ENCODE assay signal across 16 cellular contexts in genomic region chr13:113980489-113981064, GRCh38. TPM values are rescaled to one million over a fixed set of nuclear protein-coding genes. Genes with fewer than 3 reads are reported as not detected.
DNase-seq lines count a peak whose midpoint lies in the region; ATAC-seq, FAIRE-seq and TF ChIP-seq lines count a peak whose summit lies in the region.
"Had no signal": no experiment of that assay in that cellular context is flagged by ENCODE, and none has a peak within 500 bp of the region (broad histone marks: within the 10 kb centered on the region; RNA-seq: fewer than 3 reads in every experiment).

No MANE protein-coding gene starts in this region.

- 95 to 100% methylated on average over 1 to 4 of the region's 12 CpGs for WGBS in IMR-90 (ENCODE audit: extremely low coverage in 2 of 2, insufficient read length in 1 of 2), 2 experiments
- 94% methylated on average over 12 of the region's 12 CpGs; no CpG with 5 or more reads in 1 of the 2 experiments for WGBS in H1 (ENCODE audit: extremely low coverage in 1 of 2, insufficient coverage in 1 of 2, insufficient read length in 1 of 2, insufficient replicate concordance in 2 of 2, low coverage in 1 of 2, low lambda C conversion rate in 2 of 2, missing lambda C conversion rate in 1 of 2), 2 experiments
- no CpG with 5 or more reads among the region's 12 CpGs for WGBS in neuronal stem cell (ENCODE audit: extremely low coverage in 2 of 2, insufficient read length in 2 of 2, insufficient replicate concordance in 1 of 2), 2 donors
- 89 to 94% (median 89%) methylated on average over 12 of the region's 12 CpGs for WGBS in ovary, 3 donors

- no peak for FAIRE-seq in H1 (lab: Jason Lieb, UNC)
- FAIRE-seq: endothelial cell of umbilical vein, HTR-8/SVneo had no signal

- TF ChIP-seq EP300 in H1 (IDR thresholded peaks at IDR 0.05; ENCODE audit: borderline replicate concordance in 1 of 2, low read depth in 2 of 2, low read length in 2 of 2) (no peak), ovary (IDR thresholded peaks at IDR 0.05) (no peak)

- H2BK5ac ChIP-seq in IMR-90 (ENCODE audit: low read depth, low read length, poor library complexity, severe bottlenecking) = no peak overlapping the region
- peak overlapping the region; percentile 44; the same call in 1 of the 2 replicates for H2BK5ac ChIP-seq in H1 (ENCODE audit: low read depth, low read length)
- no peak overlapping the region for H2BK5ac ChIP-seq in neuronal stem cell (ENCODE audit: low read length)

- H3K23ac ChIP-seq in IMR-90 (ENCODE audit: low read depth, low read length) (no peak overlapping the region), H1 (ENCODE audit: insufficient read length) (no peak overlapping the region), neuronal stem cell (ENCODE audit: low read depth, low read length, poor library complexity) (peak overlapping the region; percentile 93)

- H4K5ac ChIP-seq in IMR-90 (ENCODE audit: low read depth, low read length) (no peak overlapping the region), H1 (ENCODE audit: insufficient read length, low read depth, low read length) (no peak overlapping the region)

- H3K14ac ChIP-seq in IMR-90 (replicated peaks; ENCODE audit: low read depth, low read length) = no peak overlapping the region
- no peak overlapping the region for H3K14ac ChIP-seq in H1 (ENCODE audit: insufficient read length)
- H3K14ac ChIP-seq in neuronal stem cell (ENCODE audit: low read length) = peak overlapping the region; percentile 89

- no peak for ATAC-seq in CD4-positive, alpha-beta T cell (ENCODE audit: poor library complexity)
- ATAC-seq in IMR-90 (ENCODE audit: low read depth) = no peak
- ATAC-seq in HG02610 (IDR thresholded peaks at IDR 0.05; ENCODE audit: unreplicated experiment) = no peak

- in situ Hi-C loops in IMR-90 (cut with MboI; ENCODE audit: low sequenced_read_pairs) = no loop called here
- in situ Hi-C loops in G401 (cut with HindIII; ENCODE audit: low sequenced_read_pairs) = no loop called here

- H3K36me3 ChIP-seq in IMR-90 (ENCODE audit: control insufficient read depth, insufficient read depth, low read length) = peaks cover 60% of the 10 kb centered on the region
- 0 out of 8 replicates have a peak, but pooled peaks cover 0 to 3% (median 0%) of the 10 kb centered on the region in 4 experiments for H3K36me3 ChIP-seq in H1 (ENCODE audit: control insufficient read depth in 2 of 4, insufficient read depth in 4 of 4, low read length in 3 of 4)
- peaks cover 12 to 63% of the 10 kb centered on the region in 2 donors for H3K36me3 ChIP-seq in neuronal stem cell (replicated peaks in 1 of 2; ENCODE audit: control insufficient read depth in 2 of 2, insufficient read depth in 2 of 2, low read length in 2 of 2)
- H3K36me3 ChIP-seq in ovary = no peaks in the 10 kb centered on the region

- H3K9me3 ChIP-seq in CD4-positive, alpha-beta T cell (ENCODE audit: control insufficient read depth, low read length) = no peaks in the 10 kb centered on the region
- no peaks in the 10 kb centered on the region for H3K9me3 ChIP-seq in IMR-90 (ENCODE audit: control insufficient read depth, insufficient read depth, low read length)
- H3K9me3 ChIP-seq in H1 (ENCODE audit: insufficient read depth in 2 of 2, low read depth in 1 of 2, low read length in 1 of 2) = no peaks in the 10 kb centered on the region
- peaks cover 0 to 6% of the 10 kb centered on the region in 2 donors for H3K9me3 ChIP-seq in neuronal stem cell (replicated peaks in 1 of 2; ENCODE audit: control insufficient read depth in 2 of 2, insufficient read depth in 1 of 2, low read depth in 1 of 2, low read length in 2 of 2)
- H3K9me3 ChIP-seq in ovary = no peaks in the 10 kb centered on the region
- H3K9me3 ChIP-seq: gastroesophageal sphincter, mucosa of descending colon, SK-N-SH had no signal

- H2AFZ ChIP-seq in IMR-90 (replicated peaks; ENCODE audit: low read length, poor library complexity) (peak overlapping the region; percentile 51), H1 (ENCODE audit: low read length) (no peak overlapping the region), neuronal stem cell (ENCODE audit: low read length) (no peak overlapping the region)

- H3K4ac ChIP-seq in IMR-90 (ENCODE audit: low read depth, low read length) (no peak overlapping the region), H1 (replicated peaks; ENCODE audit: insufficient read length, low read depth, low read length) (peak overlapping the region; percentile 66), neuronal stem cell (ENCODE audit: low read length) (no peak overlapping the region)

- POLR2A ChIA-PET in CD4-positive, alpha-beta T cell (lab: Charles Lee) = no interaction called here
- POLR2A ChIA-PET in IMR-90 (lab: Charles Lee; ENCODE audit: unreplicated experiment) = no interaction called here
- POLR2A ChIA-PET in H1 (lab: Charles Lee; ENCODE audit: partially characterized antibody) = no interaction called here

- peaks cover 10% of the 10 kb centered on the region for H3K4me1 ChIP-seq in IMR-90 (ENCODE audit: control insufficient read depth, insufficient read depth, low read length)
- peaks cover 0 to 4% (median 0%) of the 10 kb centered on the region in 4 experiments; a peak in 2 of 7 replicates for H3K4me1 ChIP-seq in H1 (replicated peaks in 1 of 4; ENCODE audit: control insufficient read depth in 3 of 4, insufficient read depth in 4 of 4, low read length in 3 of 4)
- H3K4me1 ChIP-seq in neuronal stem cell (ENCODE audit: control insufficient read depth in 2 of 2, insufficient read depth in 1 of 2, low read depth in 1 of 2, low read length in 2 of 2) = peaks cover 6 to 11% of the 10 kb centered on the region in 2 donors
- peaks cover 1% of the 10 kb centered on the region for H3K4me1 ChIP-seq in ovary (ENCODE audit: insufficient read depth)

- no peak overlapping the region for H3K27ac ChIP-seq in CD4-positive, alpha-beta T cell (ENCODE audit: low read depth, low read length)
- H3K27ac ChIP-seq in IMR-90 (ENCODE audit: insufficient read depth, low read length) (no peak overlapping the region), H1 (ENCODE audit: low read depth, low read length) (no peak overlapping the region), neuronal stem cell (replicated peaks; ENCODE audit: low read length) (no peak overlapping the region), ovary (no peak overlapping the region)

- 0 out of 2 replicates have a peak overlapping the region, but pooled peaks have one; percentile 60 for H2BK12ac ChIP-seq in H1 (ENCODE audit: low read depth, low read length)
- no peak overlapping the region for H2BK12ac ChIP-seq in neuronal stem cell (ENCODE audit: low read length)

- H3K23me2 ChIP-seq in H1 (ENCODE audit: low read depth, low read length) = peaks cover 1% of the 10 kb centered on the region; the same call in 1 of the 2 replicates

- H3K4me2 ChIP-seq in IMR-90 (ENCODE audit: low read depth, low read length) = no peak overlapping the region
- no peak overlapping the region for H3K4me2 ChIP-seq in H1 (ENCODE audit: insufficient read depth in 1 of 2, low read depth in 2 of 2, low read length in 2 of 2)
- H3K4me2 ChIP-seq in neuronal stem cell (ENCODE audit: insufficient read depth, low read length, poor library complexity, severe bottlenecking) = no peak overlapping the region
- H3K4me2 ChIP-seq: SK-N-SH had no signal

- H4K20me1 ChIP-seq in IMR-90 (ENCODE audit: insufficient read depth, low read length) (peaks cover 17% of the 10 kb centered on the region), H1 (replicated peaks in 1 of 2; ENCODE audit: control insufficient read depth in 1 of 2, insufficient read depth in 2 of 2, low read length in 2 of 2) (peaks cover 0 to 7% of the 10 kb centered on the region in 2 experiments)

- H3K9me3 Mint-ChIP-seq in CD4-positive, alpha-beta T cell = no peaks in the 10 kb centered on the region

- H4K8ac ChIP-seq in IMR-90 (ENCODE audit: low read depth in 2 of 2, low read length in 2 of 2) = no peak overlapping the region
- H4K8ac ChIP-seq in H1 (ENCODE audit: extremely low read depth, insufficient read depth, low read length) = no peak overlapping the region
- no peak overlapping the region for H4K8ac ChIP-seq in neuronal stem cell (ENCODE audit: low read depth, low read length)

- no peak overlapping the region for H3K18ac ChIP-seq in IMR-90 (ENCODE audit: low read depth, low read length)
- H3K18ac ChIP-seq in H1 (ENCODE audit: extremely low read depth, low read length) = no peak overlapping the region
- H3K18ac ChIP-seq in neuronal stem cell (ENCODE audit: low read length) = no peak overlapping the region

- no TSS peak for BruUV-seq in IMR-90 (replicated peaks; lab: Mats Ljungman, UMichigan)

- H3K79me2 ChIP-seq in H1 (ENCODE audit: control insufficient read depth in 1 of 2, insufficient read depth in 2 of 2, low read length in 2 of 2) = no peaks in the 10 kb centered on the region

- peak overlapping the region; percentile 61 for H2AK9ac ChIP-seq in IMR-90 (replicated peaks; ENCODE audit: low read depth, low read length, poor library complexity)

- CTCF ChIA-PET in CD4-positive, alpha-beta T cell (lab: Charles Lee) = no interaction called here
- CTCF ChIA-PET in IMR-90 (lab: Yijun Ruan, JAX) (no interaction called here), H1 (lab: Charles Lee; ENCODE audit: partially characterized antibody) (interaction anchor here (0.6 to 2.0 kb wide), 2 partner anchors 10 to 14 kb away, joined by 3 to 7 read pairs; no protein-coding TSS in a partner anchor)

- H2BK15ac ChIP-seq in IMR-90 (ENCODE audit: low read depth, low read length) (no peak overlapping the region), H1 (ENCODE audit: low read length) (no peak overlapping the region), neuronal stem cell (ENCODE audit: low read length) (no peak overlapping the region)

- H3K56ac ChIP-seq in IMR-90 (ENCODE audit: extremely low read depth, insufficient read depth, low read length) (no peak overlapping the region), H1 (replicated peaks; ENCODE audit: insufficient read length, low read depth, low read length) (no peak overlapping the region)

- H3K27me3 ChIP-seq in CD4-positive, alpha-beta T cell (ENCODE audit: control insufficient read depth, insufficient read depth, low read length) = no peaks in the 10 kb centered on the region
- H3K27me3 ChIP-seq in IMR-90 (ENCODE audit: control insufficient read depth, insufficient read depth, low read length) (no peaks in the 10 kb centered on the region), H1 (replicated peaks in 1 of 4; ENCODE audit: control insufficient read depth in 3 of 4, extremely low read depth in 1 of 4, insufficient read depth in 3 of 4, low read length in 3 of 4) (no peaks in the 10 kb centered on the region), neuronal stem cell (ENCODE audit: control insufficient read depth in 3 of 3, insufficient read depth in 3 of 3, low read depth in 1 of 3, low read length in 3 of 3) (no peaks in the 10 kb centered on the region), ovary (no peaks in the 10 kb centered on the region)
- H3K27me3 ChIP-seq: gastroesophageal sphincter had no signal

- peaks cover 27% of the 10 kb centered on the region for H3K9me1 ChIP-seq in IMR-90 (ENCODE audit: insufficient read depth, low read length)

- dilution Hi-C loops in IMR-90 (cut with HindIII; ENCODE audit: low sequenced_read_pairs, unreplicated experiment) = no loop called here

- peak overlapping the region; percentile 42 for H3K27ac Mint-ChIP-seq in CD4-positive, alpha-beta T cell

- no peak overlapping the region; the same call in 1 of the 2 replicates for H2AK5ac ChIP-seq in IMR-90 (ENCODE audit: low read depth, low read length)
- no peak overlapping the region; the same call in 1 of the 2 replicates for H2AK5ac ChIP-seq in H1 (ENCODE audit: low read depth, low read length)
- no peak overlapping the region for H2AK5ac ChIP-seq in neuronal stem cell (ENCODE audit: low read depth, low read length)

- H3K4me1 Mint-ChIP-seq in CD4-positive, alpha-beta T cell (ENCODE audit: low read depth) = no peaks in the 10 kb centered on the region

- TF ChIP-seq POLR2A in IMR-90 (IDR thresholded peaks at IDR 0.05; ENCODE audit: low read depth, low read length) = no peak
- TF ChIP-seq POLR2A in H1 (IDR thresholded peaks at IDR 0.05; ENCODE audit: control extremely low read depth in 1 of 2, low read depth in 2 of 2, low read length in 2 of 2) = no peak
- TF ChIP-seq POLR2A in ovary (IDR thresholded peaks at IDR 0.05) = no peak

- H3K9ac ChIP-seq in IMR-90 (ENCODE audit: low read depth, low read length) (no peak overlapping the region), H1 (replicated peaks in 1 of 4; ENCODE audit: extremely low read depth in 1 of 4, low read depth in 3 of 4, low read length in 3 of 4) (no peak overlapping the region), neuronal stem cell (ENCODE audit: low read depth, low read length, poor library complexity) (peak overlapping the region; percentile 88)
- H3K9ac ChIP-seq: SK-N-SH had no signal

- no peak overlapping the region for H3K4me3 Mint-ChIP-seq in CD4-positive, alpha-beta T cell

- DNase-seq in CD4-positive, alpha-beta T cell = no peak
- DNase-seq in IMR-90 = no peak
- DNase-seq in H1 (ENCODE audit: low read depth in 1 of 2, low spot score in 2 of 2) = no peak
- no peak for DNase-seq in neuronal stem cell (ENCODE audit: low spot score)
- DNase-seq in ovary = no peak
- no peak for DNase-seq in G401 (ENCODE audit: low spot score)
- no peak for DNase-seq in SHP77 treated with DMSO at 0.1 percent for 48 hours (lab: John Stamatoyannopoulos, UW)
- DNase-seq: activated gamma-delta T cell treated with Interleukin-2 at 50 U/mL for 16 hours; central memory CD4-positive, alpha-beta T cell; SK-N-SH had no signal

- no peak overlapping the region for H3K4me3 ChIP-seq in IMR-90 (ENCODE audit: insufficient read depth, low read depth, low read length)
- no peak overlapping the region for H3K4me3 ChIP-seq in H1 (ENCODE audit: extremely low read depth in 1 of 4, insufficient read depth in 2 of 4, low read depth in 3 of 4, low read length in 4 of 4)
- no peak overlapping the region for H3K4me3 ChIP-seq in neuronal stem cell (ENCODE audit: low read length in 2 of 2)
- no peak overlapping the region for H3K4me3 ChIP-seq in ovary
- H3K4me3 ChIP-seq: gastroesophageal sphincter, mucosa of descending colon had no signal

- H2BK20ac ChIP-seq in IMR-90 (ENCODE audit: low read depth, low read length) (no peak overlapping the region), H1 (ENCODE audit: low read length) (no peak overlapping the region)

- TF ChIP-seq RAD21 in IMR-90 (IDR thresholded peaks at IDR 0.05; ENCODE audit: low read length) = no peak
- no peak for TF ChIP-seq RAD21 in H1 (IDR thresholded peaks at IDR 0.05 in 1 of 2, conservative IDR thresholded peaks at IDR 0.05 in 1 of 2; ENCODE audit: low read depth in 2 of 2, low read length in 2 of 2)

- peaks cover 6 to 48% of the 10 kb centered on the region in 2 experiments; a peak in 3 of 4 replicates for H3K79me1 ChIP-seq in IMR-90 (ENCODE audit: low read depth in 1 of 2, low read length in 2 of 2)
- H3K79me1 ChIP-seq in H1 (ENCODE audit: low read depth, low read length) = no peaks in the 10 kb centered on the region
- no peaks in the 10 kb centered on the region for H3K79me1 ChIP-seq in neuronal stem cell (ENCODE audit: low read depth, low read length)

- H3K27me3 Mint-ChIP-seq in CD4-positive, alpha-beta T cell = no peaks in the 10 kb centered on the region

- TF ChIP-seq CTCF in CD4-positive, alpha-beta T cell (IDR thresholded peaks at IDR 0.05) = no peak
- TF ChIP-seq CTCF in IMR-90 (conservative IDR thresholded peaks at IDR 0.05; ENCODE audit: low read depth, low read length) = no peak
- TF ChIP-seq CTCF in H1 (IDR thresholded peaks at IDR 0.05; ENCODE audit: control extremely low read depth in 1 of 3, insufficient read depth in 1 of 3, low read depth in 1 of 3, low read length in 3 of 3) = no peak
- TF ChIP-seq CTCF in ovary (IDR thresholded peaks at IDR 0.05) = no peak

- intact Hi-C loops in CD4-positive, alpha-beta T cell (cut with DNase I, micrococcal nuclease) = loop anchor here in 1 of 2 experiments (2.0 kb wide), 1 partner anchor 14 kb away; no protein-coding TSS in a partner anchor
- intact Hi-C loops in IMR-90 (cut with micrococcal nuclease) (no loop called here), ovary (cut with DNase I) (no loop called here)

- H3K36me3 Mint-ChIP-seq in CD4-positive, alpha-beta T cell (ENCODE audit: low read depth) = peaks cover 75% of the 10 kb centered on the region

- H2BK120ac ChIP-seq in IMR-90 (ENCODE audit: low read depth, low read length) (no peak overlapping the region), H1 (replicated peaks; ENCODE audit: low read depth, low read length) (no peak overlapping the region), neuronal stem cell (ENCODE audit: low read depth, low read length) (no peak overlapping the region)

- H4K91ac ChIP-seq in IMR-90 (ENCODE audit: insufficient read depth, low read depth, low read length) (no peak overlapping the region), H1 (replicated peaks; ENCODE audit: insufficient read length, low read length) (no peak overlapping the region), neuronal stem cell (ENCODE audit: low read depth, low read length, poor library complexity) (no peak overlapping the region)

RNA-seq across cellular contexts. Expression of gene C13orf46, which starts 6.7 kb away (rescaled TPM):
- 10 to 100 TPM; 19.3 to 19.7 TPM for total RNA-seq in CD4-positive, alpha-beta T cell
- total RNA-seq in IMR-90 (2012; rRNA removed) = under 0.01 TPM in 2 replicates
- 2.1 and 2.5 TPM in 2 replicates for polyA plus RNA-seq in IMR-90 (2012; rRNA removed)
- polyA plus RNA-seq in IMR-90 (2012; cell fraction: cytosol; rRNA removed) = 1.7 and 1.8 TPM in 2 replicates
- 8.9 and 10.0 TPM in 2 replicates for polyA plus RNA-seq in IMR-90 (2012; cell fraction: nucleus; rRNA removed; ENCODE audit: low replicate concordance)
- 0.21 and 0.28 TPM in 2 replicates for total RNA-seq in H1 (2021; fragmentation: NEBNext Ultra II Directional; extraction: Animal tissue kit (Norgen Biotek cat#: 25700))
- polyA plus RNA-seq in H1 (2011; rRNA removed) = 0.23 and 0.60 TPM in 2 replicates
- 0.21 TPM for polyA plus RNA-seq in H1 (2011; cell fraction: cytosol; rRNA removed)
- polyA plus RNA-seq in H1 (2011; cell fraction: nucleus; rRNA removed) = 1.2 TPM
- polyA plus RNA-seq in H1 (2012, experiment 1 of 2) = 0.09 to 0.21 TPM (median 0.11 TPM) in 3 of 4 replicates, not detected in the other
- polyA plus RNA-seq in H1 (2012, experiment 2 of 2) = 0.04 TPM
- 0.06 TPM for polyA plus RNA-seq in H1 (2013, experiment 1 of 2)
- 0.04 TPM for polyA plus RNA-seq in H1 (2013, experiment 2 of 2)
- polyA minus RNA-seq in H1 (2011; rRNA and poly(A)+ RNA removed) = 0.46 and 0.69 TPM in 2 replicates
- 0.29 TPM for polyA minus RNA-seq in H1 (2011; cell fraction: cytosol; rRNA and poly(A)+ RNA removed)
- 0.80 TPM for polyA minus RNA-seq in H1 (2011; cell fraction: nucleus; rRNA and poly(A)+ RNA removed)
- 0.03 TPM for polyA plus RNA-seq in neuronal stem cell (2013, experiment 1 of 2)
- polyA plus RNA-seq in neuronal stem cell (2013, experiment 2 of 2) = 0.04 TPM
- total RNA-seq in ovary = 1 to 10 TPM in 2 of 7 donors, under 1 TPM in 3, not detected in 2; 0.35 to 2.0 (median 0.58) TPM
- polyA plus RNA-seq in ovary = under 1 TPM; 0.05 to 0.31 TPM
- total RNA-seq in G401 (2014; rRNA removed; shearing (Covaris generic)) = not detected in 2 replicates
- total RNA-seq: Daoy had no signal

Comparison
In these comparisons a context has a peak if more than half of its experiments do, and no peak if none do; other contexts are left out.
1. RNA of gene C13orf46, which starts 6.7 kb away (total RNA-seq): 19.3 to 19.7 TPM in CD4-positive, alpha-beta T cell; 0.35 to 2.0 TPM in ovary, 0.21 to 0.28 TPM in H1, under 0.01 TPM in IMR-90 and not detected in G401; every median in the first group is over 4 times any median in the second.